In the genomic region with DNA sequence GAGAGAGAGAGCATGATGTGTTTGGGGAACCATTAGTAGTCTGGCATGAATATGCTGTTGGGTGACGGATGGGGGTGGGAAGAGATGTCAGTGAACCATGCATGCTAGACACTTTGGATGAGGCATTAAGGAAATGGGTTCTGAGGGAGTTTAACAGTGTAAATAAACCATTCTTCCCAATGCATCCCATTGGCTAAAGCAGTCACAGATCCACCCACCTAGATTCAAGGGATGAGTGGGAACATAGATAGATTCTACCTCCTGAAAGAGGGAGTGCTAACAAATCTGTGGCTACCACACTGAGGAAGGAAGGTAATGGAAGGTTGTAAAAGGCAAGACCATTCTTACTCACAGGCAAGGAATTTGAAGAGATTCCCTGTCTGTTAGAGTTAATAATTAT, we compare ENCODE assay signal across 17 cellular contexts.
"Had no signal": no experiment of that assay in that cellular context is flagged by ENCODE, and none has a peak within 500 bp of the region (broad histone marks: within the 10 kb centered on the region; RNA-seq: fewer than 3 reads in every experiment).

No MANE protein-coding gene starts in this region.

- DNase-seq: activated B cell treated with CpG ODN at 0.5 μM for 24 hours; activated CD4-positive, alpha-beta memory T cell treated with anti-CD3 and anti-CD28 coated beads, Interleukin-2, amount 10 ng/mL, durations not matched to agents 7 days and 5 days; activated CD4-positive, alpha-beta T cell treated with anti-CD3 and anti-CD28 coated beads for 48 hours; activated naive CD4-positive, alpha-beta T cell treated with anti-CD3 and anti-CD28 coated beads, Interleukin-2, amount 50 U/mL, for 16 hours; activated T-cell treated with anti-CD3 and anti-CD28 coated beads, Interleukin-2, amount 50 U/mL, for 4 hours; gastrocnemius medialis; heart left ventricle; mesenchymal stem cell; mucosa of descending colon; naive B cell; right cardiac atrium; stimulated activated CD4-positive, alpha-beta T cell treated with anti-CD3 and anti-CD28 coated beads, Interleukin-2, amount 100 ng/mL, for 24 hours; stimulated activated naive CD8-positive, alpha-beta T cell treated with anti-CD3 and anti-CD28 coated beads, Interleukin-15, Interleukin-2, amounts not matched to agents 100 U/mL and 50 U/mL, for 24 hours; substantia nigra; T-helper 9 cell; tibial artery had no signal

- FAIRE-seq: endometrium had no signal
